15 cellular contexts compared by ENCODE assay signal in genomic region chr1:22916469-22916817, GRCh38. TPM values are rescaled to one million over a fixed set of nuclear protein-coding genes. Genes with fewer than 3 reads are reported as not detected.
DNase-seq lines count a peak whose midpoint lies in the region; ATAC-seq and TF ChIP-seq lines count a peak whose summit lies in the region.
"Had no signal": no experiment of that assay in that cellular context is flagged by ENCODE, and none has a peak within 500 bp of the region (broad histone marks: within the 10 kb centered on the region; RNA-seq: fewer than 3 reads in every experiment).

No MANE protein-coding gene starts in this region.

- no peak overlapping the region for H3K9ac ChIP-seq in mesendoderm (ENCODE audit: low read length)

- H4K8ac ChIP-seq in mesendoderm (ENCODE audit: low read depth, low read length): no peak overlapping the region

- H3K9me3 Mint-ChIP-seq in Caco-2 (ENCODE audit: unreplicated experiment): no peaks in the 10 kb centered on the region

- no peak overlapping the region for H3K4me3 Mint-ChIP-seq in Caco-2 (ENCODE audit: unreplicated experiment)
- H3K4me3 Mint-ChIP-seq: CD4-positive, CD25-positive, alpha-beta regulatory T cell had no signal

- ATAC-seq in mucosa of descending colon (peak; percentile 50), GM21423 (IDR thresholded peaks at IDR 0.05; ENCODE audit: unreplicated experiment) (no peak)
- ATAC-seq: GM12878 had no signal

- no peak overlapping the region for H3K23ac ChIP-seq in mesendoderm (ENCODE audit: low read length)

- no peaks in the 10 kb centered on the region for H3K27me3 Mint-ChIP-seq in Caco-2 (ENCODE audit: insufficient read depth, unreplicated experiment)

- TF ChIP-seq CTCF in mucosa of descending colon (IDR thresholded peaks at IDR 0.05): no peak
- TF ChIP-seq CTCF in Caco-2 (IDR thresholded peaks at IDR 0.05; ENCODE audit: insufficient read depth in 1 of 2, low read depth in 1 of 2, low read length in 1 of 2, severe bottlenecking in 1 of 2, unreplicated experiment in 1 of 2): no peak

- H3K36me3 ChIP-seq in mucosa of descending colon (ENCODE audit: low read depth) (no peaks in the 10 kb centered on the region), mesendoderm (ENCODE audit: control insufficient read depth, insufficient read depth, low read length) (no peaks in the 10 kb centered on the region), Caco-2 (ENCODE audit: control insufficient read depth, insufficient read depth, low read length) (no peaks in the 10 kb centered on the region; the same call in 1 of the 2 replicates)
- H3K36me3 ChIP-seq: thoracic aorta had no signal

- DNase-seq in DMS153 (lab: John Stamatoyannopoulos, UW): peak; percentile 63
- peak; percentile 25 for DNase-seq in NCI-H1436 treated with DMSO at 0.1 percent for 48 hours (lab: John Stamatoyannopoulos, UW)
- DNase-seq in anterior cingulate cortex (lab: John Stamatoyannopoulos, UW): peak in 54 of 58 donors; percentile 11 to 87 (median 48)
- DNase-seq in mucosa of descending colon: peak in 1 of 3 donors; percentile 33
- DNase-seq in mesendoderm: no peak
- DNase-seq in Caco-2: no peak
- no peak for DNase-seq in CD1c-positive myeloid dendritic cell (ENCODE audit: extremely low spot score)
- DNase-seq: activated gamma-delta T cell treated with Interleukin-2 at 50 U/mL for 16 hours; CD4-positive, CD25-positive, alpha-beta regulatory T cell; MV-4-11; Right ventricle myocardium superior had no signal

- H3K4ac ChIP-seq in mesendoderm (ENCODE audit: low read depth, low read length): no peak overlapping the region

- no peak overlapping the region for H3K27ac Mint-ChIP-seq in Caco-2 (ENCODE audit: unreplicated experiment)
- H3K27ac Mint-ChIP-seq: CD4-positive, CD25-positive, alpha-beta regulatory T cell had no signal

- no peaks in the 10 kb centered on the region for H3K79me2 ChIP-seq in mesendoderm (ENCODE audit: control insufficient read depth, insufficient read depth, low read length)

- no peak overlapping the region for H3K18ac ChIP-seq in mesendoderm (ENCODE audit: low read length)

- no peaks in the 10 kb centered on the region for H3K79me1 ChIP-seq in mesendoderm (ENCODE audit: low read length)

- no TSS peak for BruUV-seq in Caco-2 (replicated peaks; lab: Mats Ljungman, UMichigan)

- intact Hi-C loops in mucosa of descending colon (cut with DNase I, micrococcal nuclease): no loop called here
- intact Hi-C loops in Caco-2 (cut with micrococcal nuclease; ENCODE audit: unreplicated experiment): no loop called here

- H3K27me3 ChIP-seq in mesendoderm (ENCODE audit: insufficient read depth, low read length, poor library complexity): no peaks in the 10 kb centered on the region
- H3K27me3 ChIP-seq in Caco-2 (replicated peaks; ENCODE audit: control insufficient read depth, insufficient read depth, low read length): no peaks in the 10 kb centered on the region

- H4K5ac ChIP-seq in mesendoderm (ENCODE audit: low read length): no peak overlapping the region

- no peak overlapping the region for H2BK5ac ChIP-seq in mesendoderm (ENCODE audit: low read length)

- no peaks in the 10 kb centered on the region for H3K4me1 Mint-ChIP-seq in Caco-2 (ENCODE audit: low read depth, unreplicated experiment)
- H3K4me1 Mint-ChIP-seq: CD4-positive, CD25-positive, alpha-beta regulatory T cell had no signal

- no peak overlapping the region for H3K4me2 ChIP-seq in mesendoderm (ENCODE audit: low read length)

- no peaks in the 10 kb centered on the region for H3K36me3 Mint-ChIP-seq in Caco-2 (ENCODE audit: insufficient read depth, unreplicated experiment)
- H3K36me3 Mint-ChIP-seq: CD4-positive, CD25-positive, alpha-beta regulatory T cell had no signal

- H3K27ac ChIP-seq in mesendoderm (ENCODE audit: low read depth, low read length): no peak overlapping the region
- H3K27ac ChIP-seq: thoracic aorta had no signal

- H2AK5ac ChIP-seq in mesendoderm (ENCODE audit: low read length): no peak overlapping the region

- H2BK120ac ChIP-seq in mesendoderm (ENCODE audit: low read depth, low read length): no peak overlapping the region

- H3K4me3 ChIP-seq in mucosa of descending colon (no peak overlapping the region), mesendoderm (ENCODE audit: low read length) (no peak overlapping the region), Caco-2 (ENCODE audit: low read depth, low read length) (no peak overlapping the region)
- H3K4me3 ChIP-seq: GM12878, thoracic aorta had no signal

- H3K4me1 ChIP-seq in mucosa of descending colon (ENCODE audit: low read depth) (no peaks in the 10 kb centered on the region), mesendoderm (ENCODE audit: control insufficient read depth, low read depth, low read length) (no peaks in the 10 kb centered on the region), Caco-2 (no peaks in the 10 kb centered on the region)

- no peak overlapping the region for H2BK15ac ChIP-seq in mesendoderm (replicated peaks; ENCODE audit: low read depth)

- WGBS in mesendoderm (ENCODE audit: extremely low coverage, insufficient coverage, low lambda C conversion rate): no CpG with 5 or more reads among the region's 12 CpGs

- POLR2A ChIA-PET in Caco-2 (lab: Charles Lee): no interaction called here

- H3K9me3 ChIP-seq in mucosa of descending colon: no peaks in the 10 kb centered on the region
- H3K9me3 ChIP-seq in Caco-2: no peaks in the 10 kb centered on the region
- H3K9me3 ChIP-seq: thoracic aorta had no signal

- CTCF ChIA-PET in Caco-2 (lab: Charles Lee): no interaction called here

- no peak overlapping the region for H3K56ac ChIP-seq in mesendoderm (ENCODE audit: low read length)

RNA-seq across cellular contexts. Expression of gene LACTBL1, which starts 56.2 kb away (rescaled TPM):
- not detected for total RNA-seq in mucosa of descending colon
- polyA plus RNA-seq in mesendoderm (2013, experiment 1 of 2): not detected
- not detected for polyA plus RNA-seq in mesendoderm (2013, experiment 2 of 2)
- not detected in 2 replicates for total RNA-seq in Caco-2 (2022)
- total RNA-seq: CD4-positive, CD25-positive, alpha-beta regulatory T cell; GM12878; renal cortical epithelial cell; Right ventricle myocardium superior; thoracic aorta had no signal
- polyA plus RNA-seq: CD4-positive, CD25-positive, alpha-beta regulatory T cell had no signal

Comparison
In these comparisons a context has a peak if more than half of its experiments do, and no peak if none do; other contexts are left out.
1. DNase-seq: peak in DMS153 (single experiment), NCI-H1436 treated with DMSO at 0.1 percent for 48 hours (single experiment) and anterior cingulate cortex (54 of 58); none in mesendoderm (single experiment), Caco-2 (0 of 2) and CD1c-positive myeloid dendritic cell (single experiment).